In genomic region chr2:114527330-114527983, GRCh38 we compare ENCODE assay signal across 26 cellular contexts.
DNase-seq lines count a peak whose midpoint lies in the region; ATAC-seq, FAIRE-seq and TF ChIP-seq lines count a peak whose summit lies in the region.
"Had no signal": no experiment of that assay in that cellular context is flagged by ENCODE, and none has a peak within 500 bp of the region (broad histone marks: within the 10 kb centered on the region; RNA-seq: fewer than 3 reads in every experiment).

No MANE protein-coding gene starts in this region.

- intact Hi-C loops in colonic mucosa (cut with DNase I) (no loop called here), left colon (cut with DNase I, micrococcal nuclease) (no loop called here), mammary epithelial cell (cut with micrococcal nuclease) (no loop called here)
- intact Hi-C loops in CD4-positive, alpha-beta T cell (cut with DNase I, micrococcal nuclease): no loop called here

- no peaks in the 10 kb centered on the region for H3K4me1 ChIP-seq in colonic mucosa
- H3K4me1 ChIP-seq in small intestine (ENCODE audit: control insufficient read depth in 2 of 2, insufficient read depth in 1 of 2, low read depth in 1 of 2, low read length in 1 of 2): peaks cover 0 to 5% of the 10 kb centered on the region in 2 donors
- H3K4me1 ChIP-seq in mammary epithelial cell (ENCODE audit: insufficient read depth, low read length): no peaks in the 10 kb centered on the region
- H3K4me1 ChIP-seq: BLaER1 had no signal

- H3K36me3 Mint-ChIP-seq in CD4-positive, alpha-beta T cell (ENCODE audit: low read depth): no peaks in the 10 kb centered on the region
- H3K36me3 Mint-ChIP-seq: CD4-positive, CD25-positive, alpha-beta regulatory T cell; CD8-positive, alpha-beta memory T cell had no signal

- H3K27ac Mint-ChIP-seq in CD4-positive, alpha-beta T cell: no peak overlapping the region
- H3K27ac Mint-ChIP-seq: B cell; CD4-positive, CD25-positive, alpha-beta regulatory T cell had no signal

- H3K4me3 ChIP-seq in colonic mucosa: no peak overlapping the region
- H3K4me3 ChIP-seq in small intestine (ENCODE audit: low read depth in 1 of 2, low read length in 2 of 2): no peak overlapping the region
- no peak overlapping the region for H3K4me3 ChIP-seq in mammary epithelial cell (replicated peaks in 1 of 3; ENCODE audit: insufficient read depth in 1 of 3, low read depth in 2 of 3, low read length in 3 of 3)
- H3K4me3 ChIP-seq: BLaER1, GM12878, GM23248 had no signal

- H3K9me3 ChIP-seq in colonic mucosa: no peaks in the 10 kb centered on the region
- no peaks in the 10 kb centered on the region for H3K9me3 ChIP-seq in small intestine (ENCODE audit: control insufficient read depth, low read depth)
- peaks cover 3% of the 10 kb centered on the region for H3K9me3 ChIP-seq in mammary epithelial cell (replicated peaks; ENCODE audit: insufficient read depth, low read length)
- no peaks in the 10 kb centered on the region for H3K9me3 ChIP-seq in CD4-positive, alpha-beta T cell (ENCODE audit: control insufficient read depth, low read length)

- no TSS peak for BruUV-seq in mammary epithelial cell (replicated peaks; lab: Mats Ljungman, UMichigan)

- no peaks in the 10 kb centered on the region for H3K79me2 ChIP-seq in mammary epithelial cell (ENCODE audit: insufficient read depth, low read length)

- TF ChIP-seq CTCF in colonic mucosa (IDR thresholded peaks at IDR 0.05): no peak
- TF ChIP-seq CTCF in mammary epithelial cell (conservative IDR thresholded peaks at IDR 0.05 in 1 of 2, IDR thresholded peaks at IDR 0.05 in 1 of 2; ENCODE audit: extremely low read depth in 1 of 2, insufficient read depth in 1 of 2, low read depth in 1 of 2, low read length in 2 of 2): no peak
- no peak for TF ChIP-seq CTCF in CD4-positive, alpha-beta T cell (IDR thresholded peaks at IDR 0.05)

- no peaks in the 10 kb centered on the region for H3K4me1 Mint-ChIP-seq in CD4-positive, alpha-beta T cell (ENCODE audit: low read depth)
- H3K4me1 Mint-ChIP-seq: B cell; CD4-positive, CD25-positive, alpha-beta regulatory T cell; CD8-positive, alpha-beta memory T cell had no signal

- peaks cover 4% of the 10 kb centered on the region for H3K27me3 Mint-ChIP-seq in CD4-positive, alpha-beta T cell

- ATAC-seq in left colon: peak; percentile 80
- ATAC-seq in CD4-positive, alpha-beta T cell (ENCODE audit: poor library complexity): no peak
- ATAC-seq: GM12878, HCT116 had no signal

- FAIRE-seq in GM12891 (lab: Jason Lieb, UNC): peak; percentile 35
- peak; percentile 55 for FAIRE-seq in small intestine (lab: Jason Lieb, UNC)
- FAIRE-seq: A204.1, D721Med, GM12878, GM18507, H1 had no signal

- H3K27me3 ChIP-seq in colonic mucosa (no peaks in the 10 kb centered on the region), small intestine (ENCODE audit: control insufficient read depth in 2 of 2, insufficient read depth in 2 of 2, low read length in 2 of 2) (no peaks in the 10 kb centered on the region), mammary epithelial cell (ENCODE audit: insufficient read depth, low read length) (no peaks in the 10 kb centered on the region)
- H3K27me3 ChIP-seq in CD4-positive, alpha-beta T cell (ENCODE audit: control insufficient read depth, insufficient read depth, low read length): no peaks in the 10 kb centered on the region
- H3K27me3 ChIP-seq: BLaER1 had no signal

- no peak for DNase-seq in GM12891 (ENCODE audit: insufficient read length, low spot score)
- no peak for DNase-seq in colonic mucosa
- no peak for DNase-seq in left colon
- DNase-seq in small intestine: peak; percentile 84
- DNase-seq in mammary epithelial cell: no peak
- DNase-seq in amniotic stem cell (lab: John Stamatoyannopoulos, UW): no peak
- no peak for DNase-seq in CD4-positive, alpha-beta T cell
- DNase-seq in KBM-7: no peak
- DNase-seq: CD4-positive, CD25-positive, alpha-beta regulatory T cell; CD8-positive, alpha-beta memory T cell; DMS 273 treated with DMSO at 0.1 percent for 48 hours; DMS79; EL; GDM1; GM23248; H7 had no signal

- H2AFZ ChIP-seq in mammary epithelial cell (ENCODE audit: low read depth, low read length): no peak overlapping the region
- H2AFZ ChIP-seq: GM23248 had no signal

- H3K36me3 ChIP-seq in colonic mucosa (no peaks in the 10 kb centered on the region), small intestine (ENCODE audit: control insufficient read depth in 2 of 2, insufficient read depth in 2 of 2, low read length in 2 of 2) (no peaks in the 10 kb centered on the region), mammary epithelial cell (ENCODE audit: insufficient read depth, low read length) (no peaks in the 10 kb centered on the region)
- H3K36me3 ChIP-seq: BLaER1 had no signal

- H3K9ac ChIP-seq in colonic mucosa (ENCODE audit: low read depth in 2 of 2, low read length in 2 of 2): no peak overlapping the region
- no peak overlapping the region for H3K9ac ChIP-seq in mammary epithelial cell (ENCODE audit: insufficient read depth, low read length)
- H3K9ac ChIP-seq: BLaER1, GM23248 had no signal

- CTCF ChIA-PET in mammary epithelial cell (lab: Charles Lee; ENCODE audit: low non-redundant PET): no interaction called here
- CTCF ChIA-PET in CD4-positive, alpha-beta T cell (lab: Charles Lee): no interaction called here

- in situ Hi-C loops in mammary epithelial cell (cut with MboI; ENCODE audit: low sequenced_read_pairs in 2 of 2): no loop called here
- in situ Hi-C loops in KBM-7 (cut with MboI; ENCODE audit: low pct_unique_long_range_greater_than_20kb, low sequenced_read_pairs): no loop called here

- TF ChIP-seq POLR2A in GM12891 (IDR thresholded peaks at IDR 0.05; ENCODE audit: low read depth, low read length): no peak

- H3K4me2 ChIP-seq in mammary epithelial cell (ENCODE audit: insufficient read depth, low read depth, low read length): no peak overlapping the region
- H3K4me2 ChIP-seq: BLaER1 had no signal

- no peaks in the 10 kb centered on the region for H3K9me3 Mint-ChIP-seq in CD4-positive, alpha-beta T cell

- no peaks in the 10 kb centered on the region for H4K20me1 ChIP-seq in mammary epithelial cell (ENCODE audit: insufficient read depth, low read length)
- H4K20me1 ChIP-seq: BLaER1 had no signal

- peak overlapping the region; percentile 53 for H3K27ac ChIP-seq in colonic mucosa
- peak overlapping the region in 1 of 2 donors; percentile 11 for H3K27ac ChIP-seq in small intestine (ENCODE audit: low read depth in 1 of 2, low read length in 1 of 2)
- H3K27ac ChIP-seq in mammary epithelial cell (ENCODE audit: insufficient read depth, low read depth, low read length): no peak overlapping the region
- no peak overlapping the region for H3K27ac ChIP-seq in CD4-positive, alpha-beta T cell (ENCODE audit: low read depth, low read length)
- H3K27ac ChIP-seq: 22Rv1, BLaER1, C4-2B, GM23248 had no signal

- dilution Hi-C loops in mammary epithelial cell (cut with HindIII; ENCODE audit: low sequenced_read_pairs): no loop called here

- POLR2A ChIA-PET in CD4-positive, alpha-beta T cell (lab: Charles Lee): no interaction called here

- WGBS in small intestine, 3 donors: 17 to 60% (median 29%) methylated on average over 9 of the region's 9 CpGs
- WGBS in mammary epithelial cell (ENCODE audit: low coverage, missing lambda C conversion rate): 58% methylated on average over 9 of the region's 9 CpGs

- H3K4me3 Mint-ChIP-seq in CD4-positive, alpha-beta T cell: no peak overlapping the region
- H3K4me3 Mint-ChIP-seq: B cell; CD4-positive, CD25-positive, alpha-beta regulatory T cell; CD8-positive, alpha-beta memory T cell had no signal

TF ChIP-seq in GM12891, 5 proteins besides CTCF, POLR2A, EP300 and RAD21:
- TF ChIP-seq POLR2AphosphoS5 (IDR thresholded peaks at IDR 0.05; ENCODE audit: low read depth, low read length) (no peak), POU2F2 (IDR thresholded peaks at IDR 0.05; ENCODE audit: low read depth, low read length) (no peak), TAF1 (IDR thresholded peaks at IDR 0.05; ENCODE audit: low read depth, low read length) (no peak), PAX5 (IDR thresholded peaks at IDR 0.05; ENCODE audit: insufficient read depth, low read length, severe bottlenecking) (no peak), SPI1 (IDR thresholded peaks at IDR 0.05; ENCODE audit: low read depth, low read length) (no peak)
